ENCODE assay signal across 9 cellular contexts in genomic region chr12:2893007-2893406, GRCh38. TPM values are rescaled to one million over a fixed set of nuclear protein-coding genes. Genes with fewer than 3 reads are reported as not detected.
DNase-seq lines count a peak whose midpoint lies in the region; ATAC-seq lines count a peak whose summit lies in the region.
"Had no signal": no experiment of that assay in that cellular context is flagged by ENCODE, and none has a peak within 500 bp of the region (broad histone marks: within the 10 kb centered on the region; RNA-seq: fewer than 3 reads in every experiment).

No MANE protein-coding gene starts in this region.

- H3K27ac ChIP-seq in SJSA1 = peak overlapping the region; percentile 60

- ATAC-seq in esophagus mucosa (peak; percentile 17), GM18861 (IDR thresholded peaks at IDR 0.05; ENCODE audit: unreplicated experiment) (no peak)
- ATAC-seq: left colon had no signal

- DNase-seq in GM03348 (ENCODE audit: low spot score) (peak; percentile 76), SJSA1 (ENCODE audit: low read depth in 1 of 2, low spot score in 2 of 2) (peak; percentile 64 to 73), renal cortical epithelial cell (ENCODE audit: low read depth) (peak; percentile 86), cerebellar cortex (ENCODE audit: low spot score) (no peak), DMS 273 treated with DMSO at 0.1 percent for 48 hours (lab: John Stamatoyannopoulos, UW) (no peak)
- DNase-seq in activated CD4-positive, CD25-positive, alpha-beta regulatory T cell (lab: John Stamatoyannopoulos, UW) = no peak
- DNase-seq: left colon had no signal

- peaks cover 33% of the 10 kb centered on the region for H3K4me1 ChIP-seq in SJSA1 (replicated peaks)

- H3K4me3 ChIP-seq in SJSA1 = no peak overlapping the region

- H3K27me3 ChIP-seq in SJSA1 (replicated peaks) = no peaks in the 10 kb centered on the region

- H3K9me3 ChIP-seq in SJSA1 (replicated peaks) = no peaks in the 10 kb centered on the region

- H3K36me3 ChIP-seq in SJSA1 = peaks cover 26% of the 10 kb centered on the region

RNA-seq across cellular contexts. Expression of gene TULP3, which starts 2.3 kb away (rescaled TPM):
- total RNA-seq in SJSA1 (2014; rRNA removed; shearing (Covaris generic)) = 26.8 and 39.7 TPM in 2 replicates
- total RNA-seq in esophagus mucosa = 15.8 TPM
- total RNA-seq in renal cortical epithelial cell = 15.5 and 27.1 TPM in 2 replicates

RNA-seq across cellular contexts. Expression of gene RHNO1, which starts 16.0 kb away (rescaled TPM):
- total RNA-seq in SJSA1 (2014; rRNA removed; shearing (Covaris generic)) = 48.1 and 58.1 TPM in 2 replicates
- total RNA-seq in esophagus mucosa (21.9 TPM), renal cortical epithelial cell (18.0 and 22.7 TPM in 2 replicates)

RNA-seq across cellular contexts. Expression of gene FOXM1, which starts 16.0 kb away (rescaled TPM):
- total RNA-seq in SJSA1 (2014; rRNA removed; shearing (Covaris generic)) = 55.9 and 66.4 TPM in 2 replicates
- 31.2 TPM for total RNA-seq in esophagus mucosa
- 0.60 and 4.9 TPM in 2 replicates for total RNA-seq in renal cortical epithelial cell

RNA-seq across cellular contexts. Expression of gene TEX52, which starts 36.2 kb away (rescaled TPM):
- not detected in 2 replicates for total RNA-seq in SJSA1 (2014; rRNA removed; shearing (Covaris generic))
- not detected for total RNA-seq in esophagus mucosa
- total RNA-seq in renal cortical epithelial cell = not detected in 2 replicates
- total RNA-seq: left colon had no signal

RNA-seq across cellular contexts. Expression of gene NRIP2, which starts 58.2 kb away (rescaled TPM):
- total RNA-seq in SJSA1 (2014; rRNA removed; shearing (Covaris generic)) = 0.32 TPM in 1 of 2 replicates, not detected in the other
- total RNA-seq in esophagus mucosa (0.08 TPM), renal cortical epithelial cell (not detected in 2 replicates)

Comparison
In these comparisons a context has a peak if more than half of its experiments do, and no peak if none do; other contexts are left out.
1. DNase-seq: peak in GM03348 (single experiment), SJSA1 (2 of 2) and renal cortical epithelial cell (single experiment); none in activated CD4-positive, CD25-positive, alpha-beta regulatory T cell (0 of 4), cerebellar cortex (single experiment) and DMS 273 treated with DMSO at 0.1 percent for 48 hours (single experiment).